Comparison of ENCODE assay signal across 1 cellular context in the genomic region with DNA sequence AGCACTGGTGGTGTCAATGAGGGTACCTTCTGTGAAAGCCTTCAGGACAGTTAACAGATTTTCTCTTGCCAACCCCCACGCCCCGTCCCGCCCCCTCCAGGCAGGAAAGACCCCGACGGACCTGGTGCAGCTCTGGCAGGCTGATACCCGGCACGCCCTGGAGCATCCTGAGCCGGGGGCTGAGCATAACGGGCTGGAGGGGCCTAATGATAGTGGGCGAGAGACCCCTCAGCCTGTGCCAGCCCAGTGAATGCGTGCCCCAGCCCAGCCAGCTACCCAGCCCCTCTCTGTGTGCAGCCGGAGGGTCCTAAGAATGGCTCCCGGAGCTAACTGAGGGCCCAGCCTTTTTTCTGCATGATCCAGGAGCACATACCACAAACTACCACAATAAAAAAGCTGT.
TF ChIP-seq lines count a peak whose summit lies in the region.

No MANE protein-coding gene starts in this region.

TF ChIP-seq in HCT116, 20 proteins besides CTCF, POLR2A, EP300 and RAD21:
- TF ChIP-seq EZH2phosphoT487 (IDR thresholded peaks at IDR 0.05; ENCODE audit: borderline replicate concordance), result no peak
- TF ChIP-seq TCF7L2 (IDR thresholded peaks at IDR 0.05; ENCODE audit: borderline replicate concordance, extremely low read depth, insufficient read depth, insufficient read length), result no peak
- TF ChIP-seq SRF (IDR thresholded peaks at IDR 0.05; ENCODE audit: low read depth), result no peak
- no peak for TF ChIP-seq ZFX (IDR thresholded peaks at IDR 0.05)
- TF ChIP-seq JUND (IDR thresholded peaks at IDR 0.05), result no peak
- no peak for TF ChIP-seq ZNF274 (IDR thresholded peaks at IDR 0.05; ENCODE audit: low read depth, low read length)
- no peak for TF ChIP-seq FOSL1 (IDR thresholded peaks at IDR 0.05; ENCODE audit: low read depth)
- no peak for TF ChIP-seq CEBPB (IDR thresholded peaks at IDR 0.05; ENCODE audit: low read depth)
- TF ChIP-seq CBX3 (IDR thresholded peaks at IDR 0.05; ENCODE audit: low read depth), result no peak
- no peak for TF ChIP-seq SP1 (IDR thresholded peaks at IDR 0.05; ENCODE audit: low read depth)
- TF ChIP-seq REST (IDR thresholded peaks at IDR 0.05; ENCODE audit: low read depth), result no peak
- TF ChIP-seq EZH2 (IDR thresholded peaks at IDR 0.05), result no peak
- no peak for TF ChIP-seq ELF1 (IDR thresholded peaks at IDR 0.05; ENCODE audit: borderline replicate concordance, low read depth)
- TF ChIP-seq, protein P1, sequence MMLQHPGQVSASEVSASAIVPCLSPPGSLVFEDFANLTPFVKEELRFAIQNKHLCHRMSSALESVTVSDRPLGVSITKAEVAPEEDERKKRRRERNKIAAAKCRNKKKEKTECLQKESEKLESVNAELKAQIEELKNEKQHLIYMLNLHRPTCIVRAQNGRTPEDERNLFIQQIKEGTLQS (IDR thresholded peaks at IDR 0.05), result no peak
